ENCODE assay signal across 22 cellular contexts in the genomic region with DNA sequence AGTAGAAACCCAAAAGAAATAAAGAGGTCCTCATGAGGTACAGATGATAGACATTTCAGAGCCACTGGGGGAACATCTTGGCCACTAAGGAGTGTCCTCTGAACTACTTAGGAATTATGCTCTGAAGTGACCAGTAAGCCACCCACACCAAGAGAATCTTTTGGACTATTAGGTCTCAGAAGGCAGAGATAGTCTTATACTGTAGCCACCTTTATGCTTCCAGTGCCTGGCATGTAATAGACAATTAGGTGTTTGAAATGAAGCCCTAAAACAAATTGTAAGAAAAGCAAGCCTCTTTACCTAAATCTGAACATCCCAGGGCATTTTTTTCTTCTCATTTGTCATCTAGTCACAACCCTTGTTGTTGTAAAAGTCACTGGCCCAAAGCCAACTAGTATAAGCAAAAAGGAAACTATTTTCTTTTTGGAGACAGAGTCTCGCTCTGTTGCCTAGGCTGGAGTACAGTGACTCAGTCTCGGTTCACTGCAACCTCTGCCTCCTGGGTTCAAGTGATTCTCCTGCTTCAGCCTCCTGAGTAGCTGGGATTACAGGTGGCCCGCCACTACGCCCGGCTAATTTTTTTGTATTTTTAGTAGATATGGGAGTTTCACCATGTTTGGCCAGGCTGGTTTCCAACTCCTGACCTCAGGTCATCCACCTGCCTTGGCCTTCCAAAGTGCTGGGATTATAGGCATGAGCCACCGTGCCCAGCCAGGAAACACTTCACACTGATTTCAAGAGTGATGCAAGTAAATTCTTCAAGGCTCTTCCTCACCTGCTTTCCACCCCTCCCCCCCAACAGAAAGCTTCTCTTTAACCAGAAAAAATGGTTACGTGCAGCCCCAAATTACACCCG. TPM values are rescaled to one million over a fixed set of nuclear protein-coding genes. Genes with fewer than 3 reads are reported as not detected.
DNase-seq lines count a peak whose midpoint lies in the region; ATAC-seq and TF ChIP-seq lines count a peak whose summit lies in the region.
"Had no signal": no experiment of that assay in that cellular context is flagged by ENCODE, and none has a peak within 500 bp of the region (broad histone marks: within the 10 kb centered on the region; RNA-seq: fewer than 3 reads in every experiment).

No MANE protein-coding gene starts in this region.

- no peak overlapping the region for H2AFZ ChIP-seq in osteoblast (ENCODE audit: low read length)
- H2AFZ ChIP-seq in smooth muscle cell (ENCODE audit: low read depth) = no peak overlapping the region

- H4K20me1 ChIP-seq in osteoblast (ENCODE audit: insufficient read depth, low read length) = no peaks in the 10 kb centered on the region
- H4K20me1 ChIP-seq in smooth muscle cell (ENCODE audit: low read depth) = peaks cover 42% of the 10 kb centered on the region

- H3K79me2 ChIP-seq in osteoblast (ENCODE audit: insufficient read depth, low read length) = no peaks in the 10 kb centered on the region
- peaks cover 84% of the 10 kb centered on the region for H3K79me2 ChIP-seq in smooth muscle cell (ENCODE audit: low read depth)

- no peaks in the 10 kb centered on the region for H3F3A ChIP-seq in smooth muscle cell (ENCODE audit: low read depth)

- 72 to 86% (median 83%) methylated on average over 5 to 8 of the region's 8 CpGs for WGBS in stomach, 5 donors
- WGBS in smooth muscle cell (ENCODE audit: low lambda C conversion rate) = 94% methylated on average over 8 of the region's 8 CpGs

- intact Hi-C loops in stomach (cut with DNase I; ENCODE audit: low total_unique reads) = no loop called here

- in situ Hi-C loops in ACHN (cut with HindIII; ENCODE audit: low pct_ligation_motif_present, low pct_unique_long_range_greater_than_20kb, low sequenced_read_pairs) = no loop called here

- DNase-seq in ACHN (peak; percentile 64), EH (ENCODE audit: low read depth) (peak; percentile 32), cardiac fibroblast (ENCODE audit: low read depth in 2 of 2) (peak; percentile 32 to 53), left lobe of liver (ENCODE audit: low spot score) (peak; percentile 74), stomach (no peak), osteoblast (ENCODE audit: insufficient read length, low spot score, missing footprints) (no peak), NOMO-1 (lab: John Stamatoyannopoulos, UW; ENCODE audit: unreplicated experiment in 2 of 2) (no peak), smooth muscle cell (lab: John Stamatoyannopoulos, UW; ENCODE audit: unreplicated experiment) (no peak)
- DNase-seq: activated CD4-positive, alpha-beta memory T cell treated with anti-CD3 and anti-CD28 coated beads, Interleukin-2, amount 10 ng/mL, durations not matched to agents 7 days and 5 days; activated effector memory CD4-positive, alpha-beta T cell treated with anti-CD3 and anti-CD28 coated beads, Interleukin-2, amount 50 U/mL, for 16 hours; activated naive CD8-positive, alpha-beta T cell treated with anti-CD3 and anti-CD28 coated beads, Interleukin-2, amount 50 U/mL, for 24 hours; CD4-positive, alpha-beta memory T cell; foreskin keratinocyte; naive thymus-derived CD4-positive, alpha-beta T cell; NCI-H1092 treated with DMSO at 0.1 percent for 48 hours; NCI-H1930; NCI-H345; NCI-H82; ovary; stimulated activated CD4-positive, alpha-beta T cell treated with anti-CD3 and anti-CD28 coated beads, Interleukin-1b, Interleukin-23, amount 100 ng/mL, for 48 hours; uterus had no signal

- no peak overlapping the region for H3K4me2 ChIP-seq in osteoblast (ENCODE audit: insufficient read depth, low read length)
- no peak overlapping the region for H3K4me2 ChIP-seq in smooth muscle cell

- peaks cover 0 to 12% (median 5%) of the 10 kb centered on the region in 4 donors for H3K36me3 ChIP-seq in stomach
- H3K36me3 ChIP-seq in osteoblast (ENCODE audit: insufficient read depth, low read length) = no peaks in the 10 kb centered on the region
- H3K36me3 ChIP-seq in smooth muscle cell (ENCODE audit: low read depth) = no peaks in the 10 kb centered on the region
- H3K36me3 ChIP-seq: ovary, uterus had no signal

- no peak overlapping the region for H3K9ac ChIP-seq in smooth muscle cell (ENCODE audit: low read depth)

- H3K9me3 ChIP-seq in stomach (no peaks in the 10 kb centered on the region), osteoblast (ENCODE audit: low read depth, low read length) (no peaks in the 10 kb centered on the region), smooth muscle cell (replicated peaks; ENCODE audit: low read depth) (no peaks in the 10 kb centered on the region)
- H3K9me3 ChIP-seq: ovary, uterus had no signal

- TF ChIP-seq EP300 in stomach (IDR thresholded peaks at IDR 0.05) = no peak

- ATAC-seq in left lobe of liver = peak; percentile 78
- ATAC-seq: activated CD4-positive, CD25-positive, alpha-beta regulatory T cell treated with anti-CD3 and anti-CD28 coated beads, Interleukin-2, amount 50 U/mL, for 24 hours; activated naive CD8-positive, alpha-beta T cell treated with anti-CD3 and anti-CD28 coated beads, Interleukin-2, amount 50 U/mL, for 24 hours; foreskin keratinocyte; naive thymus-derived CD4-positive, alpha-beta T cell had no signal

- H3K27ac ChIP-seq in stomach (no peak overlapping the region), osteoblast (ENCODE audit: low read depth, low read length) (no peak overlapping the region), smooth muscle cell (ENCODE audit: low read depth) (no peak overlapping the region)
- H3K27ac ChIP-seq: foreskin keratinocyte, ovary, uterus had no signal

- no peak for TF ChIP-seq CTCF in cardiac fibroblast (IDR thresholded peaks at IDR 0.05; ENCODE audit: low read depth, low read length)
- TF ChIP-seq CTCF in stomach (IDR thresholded peaks at IDR 0.05) = no peak
- no peak for TF ChIP-seq CTCF in osteoblast (IDR thresholded peaks at IDR 0.05; ENCODE audit: extremely low read depth, low read depth, low read length)
- no peak for TF ChIP-seq CTCF in smooth muscle cell (IDR thresholded peaks at IDR 0.05; ENCODE audit: borderline replicate concordance, insufficient read depth, poor library complexity, severe bottlenecking)

- H3K4me1 ChIP-seq in stomach (peaks cover 13 to 37% (median 23%) of the 10 kb centered on the region in 4 donors), osteoblast (ENCODE audit: insufficient read depth, low read length) (no peaks in the 10 kb centered on the region), smooth muscle cell (ENCODE audit: low read depth) (peaks cover 15% of the 10 kb centered on the region)
- H3K4me1 ChIP-seq: uterus had no signal

- H3K4me3 ChIP-seq in cardiac fibroblast (replicated peaks in 1 of 2; ENCODE audit: low read depth in 2 of 2, low read length in 2 of 2) = no peak overlapping the region
- H3K4me3 ChIP-seq in stomach = no peak overlapping the region
- H3K4me3 ChIP-seq in osteoblast (ENCODE audit: insufficient read depth, low read length) = no peak overlapping the region
- no peak overlapping the region for H3K4me3 ChIP-seq in smooth muscle cell
- H3K4me3 ChIP-seq: ovary, uterus had no signal

- no peak for TF ChIP-seq POLR2A in stomach (IDR thresholded peaks at IDR 0.05)

- H3K27me3 ChIP-seq in stomach = no peaks in the 10 kb centered on the region
- no peaks in the 10 kb centered on the region for H3K27me3 ChIP-seq in osteoblast (ENCODE audit: insufficient read depth, low read length)
- H3K27me3 ChIP-seq in smooth muscle cell (ENCODE audit: low read depth) = no peaks in the 10 kb centered on the region
- H3K27me3 ChIP-seq: foreskin keratinocyte, ovary, uterus had no signal

RNA-seq across cellular contexts. Expression of a gene that starts 11.1 kb away (rescaled TPM):
- total RNA-seq in left lobe of liver (15.8 TPM), stomach (100 to 1,000 TPM in 1 of 5 donors, 10 to 100 TPM in 4; 29.0 to 156 (median 46.9) TPM), osteoblast (82.2 and 86.0 TPM in 2 replicates), smooth muscle cell (42.8 and 43.1 TPM in 2 replicates)
- polyA plus RNA-seq in stomach (10 to 100 TPM; 13.8 to 21.1 (median 13.9) TPM), smooth muscle cell (21.4 and 27.4 TPM in 2 replicates)

Comparison
In these comparisons a context has a peak if more than half of its experiments do, and no peak if none do; other contexts are left out.
1. DNase-seq: peak in ACHN (single experiment), EH (single experiment), cardiac fibroblast (2 of 2) and left lobe of liver (single experiment); none in stomach (single experiment), osteoblast (single experiment), NOMO-1 (0 of 2) and smooth muscle cell (single experiment).